Comparison of ENCODE assay signal across 19 cellular contexts in genomic region chr19:53909471-53910169, GRCh38. TPM values are rescaled to one million over a fixed set of nuclear protein-coding genes. Genes with fewer than 3 reads are reported as not detected.
DNase-seq lines count a peak whose midpoint lies in the region; ATAC-seq, FAIRE-seq and TF ChIP-seq lines count a peak whose summit lies in the region.
"Had no signal": no experiment of that assay in that cellular context is flagged by ENCODE, and none has a peak within 500 bp of the region (broad histone marks: within the 10 kb centered on the region; RNA-seq: fewer than 3 reads in every experiment).

No MANE protein-coding gene starts in this region.

- no peak for ATAC-seq in HG02678 (IDR thresholded peaks at IDR 0.05; ENCODE audit: unreplicated experiment)
- ATAC-seq: mucosa of descending colon, T-helper 17 cell had no signal

- no peaks in the 10 kb centered on the region for H3K27me3 ChIP-seq in Karpas-422 (ENCODE audit: low read length)

- H3K4me3 ChIP-seq in AG04449 (ENCODE audit: low read depth, low read length) = peak overlapping the region; percentile 42
- H3K4me3 ChIP-seq in Karpas-422 (ENCODE audit: low read length) = no peak overlapping the region
- H3K4me3 ChIP-seq: mucosa of descending colon had no signal

- CTCF ChIA-PET in AG04449 (lab: Yijun Ruan, JAX) = no interaction called here

- peaks cover 6% of the 10 kb centered on the region; the same call in 1 of the 2 replicates for H4K20me1 ChIP-seq in Karpas-422 (ENCODE audit: insufficient read depth, low read depth, low read length)

- no peaks in the 10 kb centered on the region for H3K9me2 ChIP-seq in Karpas-422 (replicated peaks; ENCODE audit: insufficient read depth, low read length)

- TF ChIP-seq CTCF in AG04449 (IDR thresholded peaks at IDR 0.05; ENCODE audit: insufficient read depth, low read length, missing control alignments) (no peak), endothelial cell (IDR thresholded peaks at IDR 0.05; ENCODE audit: unreplicated experiment) (no peak), nephron progenitor cell (IDR thresholded peaks at IDR 0.05) (no peak)

- H3K36me3 ChIP-seq in Karpas-422 (ENCODE audit: insufficient read depth, low read length) = no peaks in the 10 kb centered on the region

- H3K79me2 ChIP-seq in Karpas-422 (ENCODE audit: low read length) = no peaks in the 10 kb centered on the region

- DNase-seq in AG04449 (ENCODE audit: low read depth, low spot score) (no peak), Karpas-422 (peak; percentile 23), endothelial cell (ENCODE audit: low spot score) (no peak), nephron progenitor cell (no peak), NCI-H1694 treated with DMSO at 0.1 percent for 48 hours (lab: John Stamatoyannopoulos, UW) (no peak), RCC 7860 (ENCODE audit: low spot score) (no peak), H4 (ENCODE audit: low spot score) (no peak)
- DNase-seq: activated CD8-positive, alpha-beta memory T cell treated with anti-CD3 and anti-CD28 coated beads, Interleukin-2, amount 50 U/mL, for 4 hours; activated naive CD4-positive, alpha-beta T cell; NCI-H2107; RPMI8226; stimulated activated CD4-positive, alpha-beta T cell treated with anti-CD3 and anti-CD28 coated beads, Interleukin-15, amount 100 ng/mL, for 24 hours; T-helper 17 cell had no signal

- no peak overlapping the region for H3K9ac ChIP-seq in Karpas-422 (ENCODE audit: low read length)

- POLR2A ChIA-PET in AG04449 (lab: Yijun Ruan, JAX) = no interaction called here

- peak overlapping the region; percentile 26 for H3K27ac Mint-ChIP-seq in endothelial cell (ENCODE audit: unreplicated experiment)
- H3K27ac Mint-ChIP-seq in nephron progenitor cell = no peak overlapping the region
- H3K27ac Mint-ChIP-seq: T-helper 17 cell had no signal

- H3K4me1 Mint-ChIP-seq in endothelial cell (ENCODE audit: unreplicated experiment) (peaks cover 27% of the 10 kb centered on the region), nephron progenitor cell (peaks cover 27% of the 10 kb centered on the region)

- H3K4me3 Mint-ChIP-seq in endothelial cell (ENCODE audit: unreplicated experiment) (peak overlapping the region; percentile 35), nephron progenitor cell (peak overlapping the region; percentile 77)

- no peaks in the 10 kb centered on the region for H3K4me1 ChIP-seq in Karpas-422 (ENCODE audit: low read length)

- no peaks in the 10 kb centered on the region for H3K9me3 ChIP-seq in Karpas-422 (ENCODE audit: low read length)
- H3K9me3 ChIP-seq: mucosa of descending colon had no signal

- H3K27me3 Mint-ChIP-seq in endothelial cell (ENCODE audit: unreplicated experiment) (peaks cover 38% of the 10 kb centered on the region), nephron progenitor cell (ENCODE audit: low read depth, poor library complexity) (peaks cover 95% of the 10 kb centered on the region)

- H3K36me3 Mint-ChIP-seq in endothelial cell (ENCODE audit: low read depth, unreplicated experiment) = peaks cover 8% of the 10 kb centered on the region
- H3K36me3 Mint-ChIP-seq in nephron progenitor cell (ENCODE audit: low read depth) = no peaks in the 10 kb centered on the region

- no peak overlapping the region for H3K4me2 ChIP-seq in Karpas-422 (ENCODE audit: low read depth, low read length, poor library complexity, severe bottlenecking)

- H3K9me3 Mint-ChIP-seq in endothelial cell (ENCODE audit: unreplicated experiment) = peaks cover 4% of the 10 kb centered on the region
- H3K9me3 Mint-ChIP-seq in nephron progenitor cell = no peaks in the 10 kb centered on the region

- no peak overlapping the region for H3K27ac ChIP-seq in Karpas-422 (ENCODE audit: low read length)

- H2AFZ ChIP-seq in Karpas-422 (ENCODE audit: low read length) = no peak overlapping the region

- FAIRE-seq in RCC 7860 (lab: Jason Lieb, UNC) = no peak
- FAIRE-seq: bronchial epithelial cell, endometrium had no signal

RNA-seq across cellular contexts. Expression of gene CACNG7, which starts 0.5 kb away (rescaled TPM):
- not detected in 2 replicates for total RNA-seq in Karpas-422 (2014; rRNA removed; shearing (Covaris generic); ENCODE audit: low replicate concordance)
- 0.51 TPM for total RNA-seq in endothelial cell (ENCODE audit: unreplicated experiment)
- not detected in 2 replicates for total RNA-seq in H4 (2014; rRNA removed; shearing (Covaris generic))
- total RNA-seq: bronchial epithelial cell, MCF 10A, posterior vena cava, T-helper 17 cell had no signal

RNA-seq across cellular contexts. Expression of gene PRKCG, which starts 27.6 kb away (rescaled TPM):
- total RNA-seq in Karpas-422 (2014; rRNA removed; shearing (Covaris generic); ENCODE audit: low replicate concordance) = not detected in 2 replicates
- 0.92 TPM for total RNA-seq in endothelial cell (ENCODE audit: unreplicated experiment)
- not detected in 2 replicates for total RNA-seq in H4 (2014; rRNA removed; shearing (Covaris generic))
- total RNA-seq: bronchial epithelial cell, MCF 10A had no signal

RNA-seq across cellular contexts. Expression of gene MYADM, which starts 41.9 kb away (rescaled TPM):
- total RNA-seq in Karpas-422 (2014; rRNA removed; shearing (Covaris generic); ENCODE audit: low replicate concordance) = not detected in 2 replicates
- total RNA-seq in endothelial cell (ENCODE audit: unreplicated experiment) = 123 TPM
- 4.8 and 17.3 TPM in 2 replicates for total RNA-seq in H4 (2014; rRNA removed; shearing (Covaris generic))

RNA-seq across cellular contexts. Expression of gene CACNG8, which starts 53.1 kb away (rescaled TPM):
- not detected in 2 replicates for total RNA-seq in Karpas-422 (2014; rRNA removed; shearing (Covaris generic); ENCODE audit: low replicate concordance)
- total RNA-seq in endothelial cell (ENCODE audit: unreplicated experiment) = 12.9 TPM
- 0.04 and 0.14 TPM in 2 replicates for total RNA-seq in H4 (2014; rRNA removed; shearing (Covaris generic))
- total RNA-seq: bronchial epithelial cell had no signal
